In genomic region chr21:36297938-36298572, GRCh38 we compare ENCODE assay signal across 7 cellular contexts. TPM values are rescaled to one million over a fixed set of nuclear protein-coding genes. Genes with fewer than 3 reads are reported as not detected.
DNase-seq lines count a peak whose midpoint lies in the region; ATAC-seq and TF ChIP-seq lines count a peak whose summit lies in the region.

No MANE protein-coding gene starts in this region.

- H3K4me1 Mint-ChIP-seq in activated naive CD4-positive, alpha-beta T cell treated with anti-CD3 and anti-CD28 coated beads, Interleukin-2, amount 10 ng/mL, durations not matched to agents 7 days and 5 days = peaks cover 61% of the 10 kb centered on the region

- peak overlapping the region; percentile 72 to 87 for H3K27ac ChIP-seq in left lung

- CTCF ChIA-PET in activated naive CD4-positive, alpha-beta T cell treated with anti-CD3 and anti-CD28 coated beads, Interleukin-2, amount 10 ng/mL, durations not matched to agents 7 days and 5 days (lab: Charles Lee) = interaction anchor here (0.6 to 3.2 kb wide), 3 partner anchors 9 to 27 kb away, joined by 3 to 17 read pairs (median 14); partner anchors contain the start of gene MORC3

- H3K27ac Mint-ChIP-seq in activated naive CD4-positive, alpha-beta T cell treated with anti-CD3 and anti-CD28 coated beads, Interleukin-2, amount 10 ng/mL, durations not matched to agents 7 days and 5 days = peak overlapping the region; percentile 95

- H3K4me1 ChIP-seq in left lung = peaks cover 0 to 18% of the 10 kb centered on the region in 2 donors

- no peak for TF ChIP-seq CTCF in left lung (IDR thresholded peaks at IDR 0.05)

- H3K9me3 Mint-ChIP-seq in activated naive CD4-positive, alpha-beta T cell treated with anti-CD3 and anti-CD28 coated beads, Interleukin-2, amount 10 ng/mL, durations not matched to agents 7 days and 5 days = peaks cover 3% of the 10 kb centered on the region

- TF ChIP-seq POLR2A in Raji (IDR thresholded peaks at IDR 0.05; ENCODE audit: insufficient read depth, low read depth, low read length) = peak; percentile 49; the same call in 1 of the 2 replicates

- H3K27me3 Mint-ChIP-seq in activated naive CD4-positive, alpha-beta T cell treated with anti-CD3 and anti-CD28 coated beads, Interleukin-2, amount 10 ng/mL, durations not matched to agents 7 days and 5 days = no peaks in the 10 kb centered on the region

- peak overlapping the region in 1 of 2 donors; percentile 3 for H3K4me3 ChIP-seq in left lung

- H3K4me3 Mint-ChIP-seq in activated naive CD4-positive, alpha-beta T cell treated with anti-CD3 and anti-CD28 coated beads, Interleukin-2, amount 10 ng/mL, durations not matched to agents 7 days and 5 days = peak overlapping the region; percentile 69

- peaks cover 25% of the 10 kb centered on the region for H3K36me3 Mint-ChIP-seq in activated naive CD4-positive, alpha-beta T cell treated with anti-CD3 and anti-CD28 coated beads, Interleukin-2, amount 10 ng/mL, durations not matched to agents 7 days and 5 days

- no peaks in the 10 kb centered on the region for H3K9me3 ChIP-seq in left lung

- intact Hi-C loops in left lung (cut with DNase I) = no loop called here

- no peaks in the 10 kb centered on the region for H3K27me3 ChIP-seq in left lung

- peaks cover 0 to 23% of the 10 kb centered on the region in 2 donors for H3K36me3 ChIP-seq in left lung

- peak; percentile 87 for DNase-seq in activated naive CD4-positive, alpha-beta T cell treated with anti-CD3 and anti-CD28 coated beads, Interleukin-2, amount 10 ng/mL, durations not matched to agents 7 days and 5 days
- DNase-seq in left lung (peak; percentile 2 to 78), cerebellar nuclear complex (lab: John Stamatoyannopoulos, UW) (no peak)
- DNase-seq in stimulated activated CD8-positive, alpha-beta memory T cell treated with anti-CD3 and anti-CD28 coated beads, Interleukin-4, amount 100 ng/mL, for 1 hour (ENCODE audit: low read depth in 2 of 2, low spot score in 1 of 2) = peak; percentile 46 to 48

- ATAC-seq in GM18909 (IDR thresholded peaks at IDR 0.05; ENCODE audit: poor library complexity, unreplicated experiment) (peak; percentile 99), HG03095 (IDR thresholded peaks at IDR 0.05; ENCODE audit: unreplicated experiment) (peak; percentile 97), left lung (peak; percentile 93)

RNA-seq across cellular contexts. Expression of gene MORC3, which starts 21.9 kb away (rescaled TPM):
- 10 to 100 TPM; 25.6 to 37.7 TPM for total RNA-seq in left lung

Comparison
In these comparisons a context has a peak if more than half of its experiments do, and no peak if none do; other contexts are left out.
1. DNase-seq: peak in activated naive CD4-positive, alpha-beta T cell treated with anti-CD3 and anti-CD28 coated beads, Interleukin-2, amount 10 ng/mL, durations not matched to agents 7 days and 5 days (single experiment), left lung (2 of 2) and stimulated activated CD8-positive, alpha-beta memory T cell treated with anti-CD3 and anti-CD28 coated beads, Interleukin-4, amount 100 ng/mL, for 1 hour (2 of 2); none in cerebellar nuclear complex (0 of 2).
2. Peak in every context shown above with its lines, with median percentiles within 50 percentile points of each other: ATAC-seq.